ENCODE assay signal across 30 cellular contexts in the genomic region with DNA sequence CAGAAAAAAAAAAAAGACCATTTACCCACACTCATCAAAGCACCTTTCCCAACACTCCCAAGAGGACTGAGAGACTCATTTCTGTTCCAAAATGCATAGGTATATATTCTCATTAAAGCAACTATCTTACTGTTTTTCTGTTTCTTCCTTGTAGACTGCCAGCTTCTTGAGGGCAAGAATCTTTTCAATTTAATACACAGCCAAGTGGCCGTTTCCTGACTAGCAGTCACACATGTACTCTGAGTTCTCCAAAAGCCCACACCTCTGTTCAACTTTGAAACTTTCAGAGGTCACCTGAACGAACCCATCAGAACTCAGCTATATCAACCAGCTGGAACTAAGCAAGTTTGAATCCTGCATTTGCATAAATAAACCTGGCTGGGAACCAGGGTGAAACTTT.
"Had no signal": no experiment of that assay in that cellular context is flagged by ENCODE, and none has a peak within 500 bp of the region (broad histone marks: within the 10 kb centered on the region; RNA-seq: fewer than 3 reads in every experiment).

No MANE protein-coding gene starts in this region.

- ATAC-seq: activated CD8-positive, alpha-beta T cell treated with anti-CD3 and anti-CD28 coated beads for 36 hours; activated T-cell treated with anti-CD3 and anti-CD28 coated beads, Interleukin-2, amount 50 U/mL, for 72 hours had no signal

- H3K27me3 ChIP-seq: ascending aorta, cardiac muscle cell had no signal

- DNase-seq: activated CD4-positive, alpha-beta T cell treated with anti-CD3 and anti-CD28 coated beads for 1 hour; activated CD4-positive, alpha-beta T cell treated with anti-CD3 and anti-CD28 coated beads for 48 hours; activated CD4-positive, CD25-positive, alpha-beta regulatory T cell; activated CD8-positive, alpha-beta T cell treated with anti-CD3 and anti-CD28 coated beads for 36 hours; activated gamma-delta T cell; activated naive CD4-positive, alpha-beta T cell treated with Interleukin-2 at 50 U/mL for 16 hours; activated naive CD8-positive, alpha-beta T cell treated with anti-CD3 and anti-CD28 coated beads, Interleukin-2, amount 10 ng/mL, durations not matched to agents 7 days and 5 days; activated T-cell treated with anti-CD3 and anti-CD28 coated beads, Interleukin-2, amount 50 U/mL, for 1 hour; activated T-cell treated with anti-CD3 and anti-CD28 coated beads, Interleukin-2, amount 50 U/mL, for 72 hours; amygdala; Karpas-422; KBM-7; NCI-H1048; NCI-H1105 treated with DMSO at 0.1 percent for 48 hours; NCI-H1436; NCI-H1694 treated with DMSO at 0.1 percent for 48 hours; NCI-H2029; NCI-H446; NCI-H524; PC-9; Right ventricle myocardium superior; SW 1271; T-helper 1 cell; T1000; WERI-Rb-1 had no signal

- H3K9me3 ChIP-seq: ascending aorta had no signal

- H3K4me3 Mint-ChIP-seq: activated CD8-positive, alpha-beta T cell treated with anti-CD3 and anti-CD28 coated beads for 36 hours; activated naive CD4-positive, alpha-beta T cell treated with anti-CD3 and anti-CD28 coated beads, Interleukin-2, amount 50 U/mL, for 24 hours; activated naive CD8-positive, alpha-beta T cell treated with anti-CD3 and anti-CD28 coated beads, Interleukin-2, amount 10 ng/mL, durations not matched to agents 7 days and 5 days; activated T-cell treated with anti-CD3 and anti-CD28 coated beads, Interleukin-2, amount 50 U/mL, for 72 hours; central memory CD8-positive, alpha-beta T cell had no signal

- H3K4me3 ChIP-seq: ascending aorta, cardiac muscle cell, PC-9 had no signal

- H3K9me3 Mint-ChIP-seq: activated CD8-positive, alpha-beta T cell treated with anti-CD3 and anti-CD28 coated beads for 36 hours; activated naive CD4-positive, alpha-beta T cell treated with anti-CD3 and anti-CD28 coated beads, Interleukin-2, amount 50 U/mL, for 24 hours; activated naive CD8-positive, alpha-beta T cell treated with anti-CD3 and anti-CD28 coated beads, Interleukin-2, amount 10 ng/mL, durations not matched to agents 7 days and 5 days; activated T-cell treated with anti-CD3 and anti-CD28 coated beads, Interleukin-2, amount 50 U/mL, for 72 hours; central memory CD8-positive, alpha-beta T cell had no signal

- H3K27ac Mint-ChIP-seq: activated CD8-positive, alpha-beta T cell treated with anti-CD3 and anti-CD28 coated beads for 36 hours; activated naive CD4-positive, alpha-beta T cell treated with anti-CD3 and anti-CD28 coated beads, Interleukin-2, amount 50 U/mL, for 24 hours; activated naive CD8-positive, alpha-beta T cell treated with anti-CD3 and anti-CD28 coated beads, Interleukin-2, amount 10 ng/mL, durations not matched to agents 7 days and 5 days; activated T-cell treated with anti-CD3 and anti-CD28 coated beads, Interleukin-2, amount 50 U/mL, for 72 hours; activated T-helper 2 cell treated with anti-CD3 and anti-CD28 coated beads, Interferon-gamma antibody, Interleukin-2, Interleukin-4, amounts not matched to agents 10 μg/mL and 5 μg/mL and 100 μg/mL, durations not matched to agents 14 hours and 24 hours and 36 hours had no signal

- H3K36me3 ChIP-seq: ascending aorta, cardiac muscle cell had no signal

- H3K27me3 Mint-ChIP-seq: activated CD8-positive, alpha-beta T cell treated with anti-CD3 and anti-CD28 coated beads for 36 hours; activated naive CD4-positive, alpha-beta T cell treated with anti-CD3 and anti-CD28 coated beads, Interleukin-2, amount 50 U/mL, for 24 hours; activated naive CD8-positive, alpha-beta T cell treated with anti-CD3 and anti-CD28 coated beads, Interleukin-2, amount 10 ng/mL, durations not matched to agents 7 days and 5 days; central memory CD8-positive, alpha-beta T cell had no signal
